Comparison of ENCODE assay signal across 12 cellular contexts in genomic region chr10:123156091-123156490, GRCh38. TPM values are rescaled to one million over a fixed set of nuclear protein-coding genes. Genes with fewer than 3 reads are reported as not detected.
DNase-seq lines count a peak whose midpoint lies in the region; ATAC-seq and TF ChIP-seq lines count a peak whose summit lies in the region.
"Had no signal": no experiment of that assay in that cellular context is flagged by ENCODE, and none has a peak within 500 bp of the region (broad histone marks: within the 10 kb centered on the region; RNA-seq: fewer than 3 reads in every experiment).

No MANE protein-coding gene starts in this region.

- POLR2A ChIA-PET in CD4-positive, alpha-beta memory T cell (lab: Charles Lee; ENCODE audit: partially characterized antibody): no interaction called here
- POLR2A ChIA-PET in HCT116 (lab: Charles Lee): interaction anchor here (0.8 to 1.0 kb wide), 2 partner anchors 9 to 10 kb away, joined by 3 read pairs; no protein-coding TSS in a partner anchor
- POLR2A ChIA-PET in activated CD8-positive, alpha-beta T cell treated with anti-CD3 and anti-CD28 coated beads, Interleukin-2, amount 10 ng/mL, durations not matched to agents 7 days and 5 days (lab: Charles Lee): no interaction called here

- peak overlapping the region; percentile 83 for H3K4me2 ChIP-seq in HCT116 (ENCODE audit: low read length)

- CTCF ChIA-PET in CD4-positive, alpha-beta memory T cell (lab: Charles Lee; ENCODE audit: partially characterized antibody): interaction anchor here (0.6 to 1.1 kb wide), 6 partner anchors 23 to 407 kb away, joined by 3 to 4 read pairs (median 3); partner anchors contain the start of gene PSTK
- CTCF ChIA-PET in HCT116 (lab: Charles Lee): no interaction called here
- CTCF ChIA-PET in activated CD8-positive, alpha-beta T cell treated with anti-CD3 and anti-CD28 coated beads, Interleukin-2, amount 10 ng/mL, durations not matched to agents 7 days and 5 days (lab: Charles Lee): interaction anchor here (0.8 to 1.6 kb wide), 3 partner anchors 9 to 12 kb away, joined by 3 to 4 read pairs (median 3); no protein-coding TSS in a partner anchor

- DNase-seq in CD4-positive, alpha-beta memory T cell: no peak
- DNase-seq in HCT116 (ENCODE audit: low read depth, low spot score) (no peak), immature natural killer cell (no peak), type B pancreatic cell (ENCODE audit: extremely low spot score, unreplicated experiment) (no peak), 8988T (no peak), HuH-7 (ENCODE audit: low spot score) (no peak)
- no peak for DNase-seq in activated CD8-positive, alpha-beta T cell treated with anti-CD3 and anti-CD28 coated beads, Interleukin-2, amount 10 ng/mL, durations not matched to agents 7 days and 5 days
- DNase-seq: amygdala, head of caudate nucleus, NCI-H2171 had no signal

- no peaks in the 10 kb centered on the region for H3K9me2 ChIP-seq in HCT116 (ENCODE audit: insufficient read depth)

- peaks cover 69% of the 10 kb centered on the region for H3K79me2 ChIP-seq in HCT116 (ENCODE audit: insufficient read depth, low read length)

- TF ChIP-seq CTCF in HCT116 (IDR thresholded peaks at IDR 0.05 in 2 of 3, conservative IDR thresholded peaks at IDR 0.05 in 1 of 3; ENCODE audit: borderline replicate concordance in 1 of 3, insufficient read depth in 1 of 3, low read depth in 2 of 3, low read length in 2 of 3) (no peak), type B pancreatic cell (conservative IDR thresholded peaks at IDR 0.05) (no peak)

- H3K36me3 ChIP-seq in CD4-positive, alpha-beta memory T cell (ENCODE audit: insufficient read depth, low read length): peaks cover 13% of the 10 kb centered on the region
- H3K36me3 ChIP-seq in HCT116 (ENCODE audit: control insufficient read depth in 1 of 2, insufficient read depth in 2 of 2, low read length in 2 of 2): peaks cover 42 to 63% of the 10 kb centered on the region in 2 experiments

- peaks cover 3 to 4% of the 10 kb centered on the region in 2 donors for H3K27me3 Mint-ChIP-seq in CD4-positive, alpha-beta memory T cell
- peaks cover 2% of the 10 kb centered on the region for H3K27me3 Mint-ChIP-seq in activated CD8-positive, alpha-beta T cell treated with anti-CD3 and anti-CD28 coated beads, Interleukin-2, amount 10 ng/mL, durations not matched to agents 7 days and 5 days (ENCODE audit: low read depth)
- H3K27me3 Mint-ChIP-seq in immature natural killer cell (ENCODE audit: low read depth in 3 of 3) (peaks cover 14 to 24% (median 20%) of the 10 kb centered on the region in 3 donors), type B pancreatic cell (peaks cover 31% of the 10 kb centered on the region)

- no peaks in the 10 kb centered on the region for H3K27me3 ChIP-seq in CD4-positive, alpha-beta memory T cell (ENCODE audit: insufficient read depth, low read length)
- H3K27me3 ChIP-seq in HCT116 (ENCODE audit: insufficient read depth, low read length): no peaks in the 10 kb centered on the region

- TF ChIP-seq RAD21 in HCT116 (IDR thresholded peaks at IDR 0.05; ENCODE audit: low read depth): no peak

- H3K9me3 Mint-ChIP-seq in CD4-positive, alpha-beta memory T cell: no peaks in the 10 kb centered on the region
- peaks cover 5% of the 10 kb centered on the region for H3K9me3 Mint-ChIP-seq in activated CD8-positive, alpha-beta T cell treated with anti-CD3 and anti-CD28 coated beads, Interleukin-2, amount 10 ng/mL, durations not matched to agents 7 days and 5 days (ENCODE audit: insufficient read depth)
- H3K9me3 Mint-ChIP-seq in immature natural killer cell (no peaks in the 10 kb centered on the region), type B pancreatic cell (no peaks in the 10 kb centered on the region)

- RAD21 ChIA-PET in HCT116 (lab: Charles Lee; ENCODE audit: low non-redundant PET in 1 of 2, low total read pairs in 2 of 2, uncharacterized antibody in 2 of 2, unreplicated experiment in 2 of 2): no interaction called here

- H3K36me3 Mint-ChIP-seq in CD4-positive, alpha-beta memory T cell: peaks cover 23 to 60% of the 10 kb centered on the region in 2 donors
- peaks cover 67% of the 10 kb centered on the region for H3K36me3 Mint-ChIP-seq in activated CD8-positive, alpha-beta T cell treated with anti-CD3 and anti-CD28 coated beads, Interleukin-2, amount 10 ng/mL, durations not matched to agents 7 days and 5 days (ENCODE audit: low read depth)
- H3K36me3 Mint-ChIP-seq in immature natural killer cell (peaks cover 14 to 28% (median 17%) of the 10 kb centered on the region in 3 donors), type B pancreatic cell (peaks cover 43% of the 10 kb centered on the region)

- H3K4me3 ChIP-seq in CD4-positive, alpha-beta memory T cell (ENCODE audit: low read length in 2 of 2): no peak overlapping the region
- peak overlapping the region; percentile 89 to 93; a peak in 3 of 4 replicates for H3K4me3 ChIP-seq in HCT116 (replicated peaks in 1 of 2; ENCODE audit: low read depth in 1 of 2, low read length in 2 of 2)

- no peaks in the 10 kb centered on the region for H3K9me3 ChIP-seq in CD4-positive, alpha-beta memory T cell (ENCODE audit: control insufficient read depth in 1 of 2, low read length in 2 of 2)
- no peaks in the 10 kb centered on the region for H3K9me3 ChIP-seq in HCT116 (ENCODE audit: control insufficient read depth in 1 of 2, insufficient read depth in 1 of 2, low read depth in 1 of 2, low read length in 2 of 2)

- H3K27ac ChIP-seq in CD4-positive, alpha-beta memory T cell (ENCODE audit: low read depth, low read length): no peak overlapping the region
- no peak overlapping the region for H3K27ac ChIP-seq in HCT116 (ENCODE audit: low read depth, low read length)

- BruUV-seq in HCT116 (replicated peaks; lab: Mats Ljungman, UMichigan): no TSS peak

- peak overlapping the region in 6 of 7 donors; percentile 30 to 95 (median 82) for H3K27ac Mint-ChIP-seq in CD4-positive, alpha-beta memory T cell
- peak overlapping the region; percentile 31 for H3K27ac Mint-ChIP-seq in activated CD8-positive, alpha-beta T cell treated with anti-CD3 and anti-CD28 coated beads, Interleukin-2, amount 10 ng/mL, durations not matched to agents 7 days and 5 days
- peak overlapping the region in 2 of 6 donors; percentile 2 to 67 for H3K27ac Mint-ChIP-seq in immature natural killer cell
- H3K27ac Mint-ChIP-seq in type B pancreatic cell: no peak overlapping the region

- ATAC-seq in HCT116 (no peak), HG03045 (IDR thresholded peaks at IDR 0.05; ENCODE audit: unreplicated experiment) (no peak)
- ATAC-seq in activated CD8-positive, alpha-beta T cell treated with anti-CD3 and anti-CD28 coated beads, Interleukin-2, amount 10 ng/mL, durations not matched to agents 7 days and 5 days: no peak

- H3K4me1 Mint-ChIP-seq in CD4-positive, alpha-beta memory T cell: peaks cover 52 to 87% (median 69%) of the 10 kb centered on the region in 4 donors
- peaks cover 81% of the 10 kb centered on the region for H3K4me1 Mint-ChIP-seq in activated CD8-positive, alpha-beta T cell treated with anti-CD3 and anti-CD28 coated beads, Interleukin-2, amount 10 ng/mL, durations not matched to agents 7 days and 5 days (ENCODE audit: low read depth)
- H3K4me1 Mint-ChIP-seq in immature natural killer cell (peaks cover 71 to 81% of the 10 kb centered on the region in 2 donors), type B pancreatic cell (ENCODE audit: unreplicated experiment) (peaks cover 29% of the 10 kb centered on the region)

- H3K4me1 ChIP-seq in CD4-positive, alpha-beta memory T cell (ENCODE audit: insufficient read depth, low read length): peaks cover 76% of the 10 kb centered on the region
- H3K4me1 ChIP-seq in HCT116 (ENCODE audit: control insufficient read depth in 1 of 2, insufficient read depth in 2 of 2, low read length in 2 of 2): peaks cover 8 to 20% of the 10 kb centered on the region in 2 experiments; a peak in 3 of 4 replicates

- H3K9ac ChIP-seq in HCT116 (ENCODE audit: low read length): no peak overlapping the region

- peaks cover 34% of the 10 kb centered on the region; the same call in 1 of the 2 replicates for H4K20me1 ChIP-seq in HCT116 (ENCODE audit: insufficient read depth)

- no peak overlapping the region for H2AFZ ChIP-seq in HCT116 (ENCODE audit: low read depth, low read length, poor library complexity, severe bottlenecking)

- intact Hi-C loops in CD4-positive, alpha-beta memory T cell (cut with micrococcal nuclease): loop anchor here (10.0 kb wide), 2 partner anchors 1639 to 1759 kb away; partner anchors contain the start of gene EEF1AKMT2
- intact Hi-C loops in HCT116 (cut with micrococcal nuclease): no loop called here

- peak overlapping the region; percentile 3 to 100 (median 74) for H3K4me3 Mint-ChIP-seq in CD4-positive, alpha-beta memory T cell
- peak overlapping the region; percentile 96 for H3K4me3 Mint-ChIP-seq in activated CD8-positive, alpha-beta T cell treated with anti-CD3 and anti-CD28 coated beads, Interleukin-2, amount 10 ng/mL, durations not matched to agents 7 days and 5 days
- H3K4me3 Mint-ChIP-seq in immature natural killer cell: peak overlapping the region in 4 of 5 donors; percentile 20 to 100 (median 99)
- no peak overlapping the region for H3K4me3 Mint-ChIP-seq in type B pancreatic cell

- no peak for TF ChIP-seq POLR2A in HCT116 (IDR thresholded peaks at IDR 0.05; ENCODE audit: borderline replicate concordance, extremely low read depth, insufficient read depth, insufficient read length)

TF ChIP-seq in HCT116, 20 proteins besides CTCF, POLR2A, EP300 and RAD21 (continues in another document):
- no peak for TF ChIP-seq ZFX (IDR thresholded peaks at IDR 0.05)

RNA-seq across cellular contexts. Expression of gene BUB3, which starts 1.9 kb away (rescaled TPM):
- total RNA-seq in CD4-positive, alpha-beta memory T cell: 100 to 1,000 TPM; 162 to 169 TPM
- polyA plus RNA-seq in CD4-positive, alpha-beta memory T cell: 100 to 1,000 TPM; 226 to 371 TPM
- 271 TPM for total RNA-seq in HCT116 (2021; ENCODE audit: unreplicated experiment)
- polyA plus RNA-seq in HCT116 (2012): 413 and 417 TPM in 2 replicates
- total RNA-seq in activated CD8-positive, alpha-beta T cell treated with anti-CD3 and anti-CD28 coated beads, Interleukin-2, amount 10 ng/mL, durations not matched to agents 7 days and 5 days: 100 to 1,000 TPM; 265 to 267 TPM
- 100 to 1,000 TPM; 203 to 348 (median 203) TPM for polyA plus RNA-seq in immature natural killer cell
- total RNA-seq in type B pancreatic cell (ENCODE audit: low replicate concordance): 74.2 and 124 TPM in 2 replicates

RNA-seq across cellular contexts. Expression of gene HMX2, which starts 8.2 kb away (rescaled TPM):
- total RNA-seq in CD4-positive, alpha-beta memory T cell: not detected
- not detected for polyA plus RNA-seq in CD4-positive, alpha-beta memory T cell
- not detected for total RNA-seq in HCT116 (2021; ENCODE audit: unreplicated experiment)
- not detected in 2 replicates for polyA plus RNA-seq in HCT116 (2012)
- total RNA-seq in activated CD8-positive, alpha-beta T cell treated with anti-CD3 and anti-CD28 coated beads, Interleukin-2, amount 10 ng/mL, durations not matched to agents 7 days and 5 days: not detected
- not detected for polyA plus RNA-seq in immature natural killer cell
- 0.19 TPM in 1 of 2 replicates, not detected in the other for total RNA-seq in type B pancreatic cell (ENCODE audit: low replicate concordance)
- total RNA-seq: T-helper 2 cell treated with Interferon-gamma antibody and Interleukin-4, amounts not matched to agents 100 ng/mL and 5 ng/mL, for 36 hours had no signal

RNA-seq across cellular contexts. Expression of gene HMX3, which starts 20.3 kb away (rescaled TPM):
- not detected for total RNA-seq in CD4-positive, alpha-beta memory T cell
- not detected for polyA plus RNA-seq in CD4-positive, alpha-beta memory T cell
- not detected for total RNA-seq in HCT116 (2021; ENCODE audit: unreplicated experiment)
- not detected in 2 replicates for polyA plus RNA-seq in HCT116 (2012)
- total RNA-seq in activated CD8-positive, alpha-beta T cell treated with anti-CD3 and anti-CD28 coated beads, Interleukin-2, amount 10 ng/mL, durations not matched to agents 7 days and 5 days: not detected
- not detected for polyA plus RNA-seq in immature natural killer cell
- 0.77 TPM in 1 of 2 replicates, not detected in the other for total RNA-seq in type B pancreatic cell (ENCODE audit: low replicate concordance)
- total RNA-seq: T-helper 2 cell treated with Interferon-gamma antibody and Interleukin-4, amounts not matched to agents 100 ng/mL and 5 ng/mL, for 36 hours had no signal

Comparison
In these comparisons a context has a peak if more than half of its experiments do, and no peak if none do; other contexts are left out.
1. H3K4me3 ChIP-seq: peak in HCT116 (2 of 2); none in CD4-positive, alpha-beta memory T cell (0 of 2).